Comparison of ENCODE assay signal across 1 cellular context in genomic region chr6:116280161-116280959, GRCh38.
TF ChIP-seq lines count a peak whose summit lies in the region.

No MANE protein-coding gene starts in this region.

TF ChIP-seq in K562, 482 proteins besides CTCF, POLR2A, EP300 and RAD21 (continued from another document):
- TF ChIP-seq FOXK1 (CRISPR knock-in tag; IDR thresholded peaks at IDR 0.05; ENCODE audit: borderline replicate concordance) (no peak), GTF2E2 (tag; IDR thresholded peaks at IDR 0.05) (peak; percentile 62; the same call in 1 of the 2 replicates), PHB2 (IDR thresholded peaks at IDR 0.05; ENCODE audit: low read depth) (no peak), ZC3H11A (IDR thresholded peaks at IDR 0.05; ENCODE audit: low read depth, low read length) (peak; percentile 85; the same call in 1 of the 2 replicates)
